Comparison of ENCODE assay signal across 19 cellular contexts in the genomic region with DNA sequence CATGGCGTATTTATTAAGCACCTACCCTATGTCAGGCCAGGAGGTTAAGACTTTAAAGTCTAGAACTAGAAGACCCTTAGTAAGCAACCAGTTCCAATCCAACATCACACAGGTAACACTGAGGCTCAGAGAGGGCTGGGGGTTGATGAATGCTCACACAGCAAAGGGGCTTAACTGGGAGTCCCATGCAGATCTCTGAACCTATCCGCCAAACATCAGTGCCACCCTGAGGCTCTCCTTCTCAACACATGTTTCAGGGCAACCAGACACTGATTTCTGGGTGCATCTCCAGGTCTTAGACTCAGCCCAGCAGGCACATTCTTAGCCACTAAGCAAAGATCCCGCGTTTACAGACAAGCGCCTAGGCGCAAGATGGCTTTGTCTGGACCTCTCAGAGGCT.
DNase-seq lines count a peak whose midpoint lies in the region; ATAC-seq, FAIRE-seq and TF ChIP-seq lines count a peak whose summit lies in the region.
"Had no signal": no experiment of that assay in that cellular context is flagged by ENCODE, and none has a peak within 500 bp of the region (broad histone marks: within the 10 kb centered on the region; RNA-seq: fewer than 3 reads in every experiment).

No MANE protein-coding gene starts in this region.

- no peak for ATAC-seq in HG03469 (IDR thresholded peaks at IDR 0.05; ENCODE audit: unreplicated experiment)
- ATAC-seq: A549 had no signal

- H3K36me3 ChIP-seq in endodermal cell (ENCODE audit: control insufficient read depth, insufficient read depth, low read length), result no peaks in the 10 kb centered on the region

- H3K27me3 ChIP-seq in endodermal cell (ENCODE audit: control insufficient read depth, insufficient read depth, low read length, poor library complexity, severe bottlenecking), result no peaks in the 10 kb centered on the region

- no peak overlapping the region for H3K27ac ChIP-seq in endodermal cell (ENCODE audit: low read depth, low read length)
- H3K27ac ChIP-seq: 22Rv1, A549, C4-2B had no signal

- no peak for FAIRE-seq in GM19239 (lab: Jason Lieb, UNC)
- FAIRE-seq: A549, H1, HTR-8/SVneo had no signal

- H3K9me3 ChIP-seq in endodermal cell (ENCODE audit: control insufficient read depth, low read length), result no peaks in the 10 kb centered on the region
- H3K9me3 ChIP-seq: A549 had no signal

- no peak for TF ChIP-seq CTCF in endodermal cell (conservative IDR thresholded peaks at IDR 0.05)

- no peak overlapping the region for H3K4me3 Mint-ChIP-seq in endodermal cell
- H3K4me3 Mint-ChIP-seq: CD4-positive, alpha-beta T cell had no signal

- H3K4me1 ChIP-seq in endodermal cell (ENCODE audit: control insufficient read depth, insufficient read depth, low read length), result no peaks in the 10 kb centered on the region
- H3K4me1 ChIP-seq: A549 had no signal

- WGBS in endodermal cell (ENCODE audit: insufficient coverage in 1 of 2, insufficient read length in 1 of 2), 2 experiments, result 82 to 83% methylated on average over 4 to 6 of the region's 6 CpGs

- no peak overlapping the region for H3K9ac ChIP-seq in endodermal cell (ENCODE audit: extremely low read depth, low read length, poor library complexity, severe bottlenecking)

- no peaks in the 10 kb centered on the region for H3K4me1 Mint-ChIP-seq in endodermal cell

- peak; percentile 35 for DNase-seq in activated CD8-positive, alpha-beta memory T cell treated with anti-CD3 and anti-CD28 coated beads, Interleukin-2, amount 50 U/mL, for 48 hours
- no peak for DNase-seq in activated CD8-positive, alpha-beta memory T cell treated with anti-CD3 and anti-CD28 coated beads, Interleukin-2, amount 50 U/mL, for 4 hours
- DNase-seq in endodermal cell (peak; percentile 38), mesenteric fat pad (ENCODE audit: low spot score) (peak; percentile 28), NCI-H345 treated with DMSO at 0.1 percent for 48 hours (lab: John Stamatoyannopoulos, UW; ENCODE audit: unreplicated experiment) (no peak), GM19239 (ENCODE audit: insufficient read length, low spot score) (no peak)
- DNase-seq: AML-193; CD4-positive, alpha-beta T cell; DMS153; DMS79 treated with DMSO at 0.1 percent for 48 hours; GF-D8; HCEC 1CT; IMR-90 had no signal

- no peaks in the 10 kb centered on the region for H3K9me3 Mint-ChIP-seq in endodermal cell

- no peaks in the 10 kb centered on the region for H3K36me3 Mint-ChIP-seq in endodermal cell (ENCODE audit: low read depth)

- no peaks in the 10 kb centered on the region for H3K27me3 Mint-ChIP-seq in endodermal cell (ENCODE audit: insufficient read depth)

- no peak overlapping the region for H3K4me3 ChIP-seq in endodermal cell (ENCODE audit: low read length)
- H3K4me3 ChIP-seq: A549 had no signal

- H3K27ac Mint-ChIP-seq in endodermal cell, result no peak overlapping the region
- H3K27ac Mint-ChIP-seq: CD4-positive, alpha-beta T cell had no signal

Comparison
In these comparisons a context has a peak if more than half of its experiments do, and no peak if none do; other contexts are left out.
1. DNase-seq: peak in activated CD8-positive, alpha-beta memory T cell treated with anti-CD3 and anti-CD28 coated beads, Interleukin-2, amount 50 U/mL, for 48 hours (single experiment), endodermal cell (single experiment) and mesenteric fat pad (single experiment); none in activated CD8-positive, alpha-beta memory T cell treated with anti-CD3 and anti-CD28 coated beads, Interleukin-2, amount 50 U/mL, for 4 hours (single experiment), NCI-H345 treated with DMSO at 0.1 percent for 48 hours (single experiment) and GM19239 (single experiment).